ENCODE assay signal across 1 cellular context in genomic region chr14:24817638-24818053, GRCh38.
TF ChIP-seq lines count a peak whose summit lies in the region.

No MANE protein-coding gene starts in this region.

TF ChIP-seq in HepG2, 621 proteins besides CTCF, POLR2A, EP300 and RAD21 (continued from another document and continues in another):
- TF ChIP-seq IKZF5 (CRISPR knock-in tag; IDR thresholded peaks at IDR 0.05) (no peak; the same call in 1 of the 2 replicates), MTF2 (CRISPR knock-in tag; IDR thresholded peaks at IDR 0.05; ENCODE audit: borderline replicate concordance) (no peak; the same call in 1 of the 2 replicates), TP53 (CRISPR knock-in tag; conservative IDR thresholded peaks at IDR 0.05) (no peak), SP1 (IDR thresholded peaks at IDR 0.05) (no peak), SP1 (CRISPR knock-in tag; IDR thresholded peaks at IDR 0.05) (no peak; the same call in 1 of the 2 replicates), HOXD1 (CRISPR knock-in tag; IDR thresholded peaks at IDR 0.05) (no peak), ZFP37 (CRISPR knock-in tag; IDR thresholded peaks at IDR 0.05; ENCODE audit: borderline replicate concordance) (no peak), ZNF17 (CRISPR knock-in tag; IDR thresholded peaks at IDR 0.05) (no peak), NFAT5 (CRISPR knock-in tag; IDR thresholded peaks at IDR 0.05) (no peak), HIVEP1 (CRISPR knock-in tag; IDR thresholded peaks at IDR 0.05) (no peak), SAFB2 (CRISPR knock-in tag; IDR thresholded peaks at IDR 0.05; ENCODE audit: borderline replicate concordance, low read depth) (no peak), DNMT1 (CRISPR knock-in tag; IDR thresholded peaks at IDR 0.05) (peak; percentile 57; the same call in 1 of the 2 replicates), BCL3 (CRISPR knock-in tag; IDR thresholded peaks at IDR 0.05) (peak; percentile 64), HBP1 (CRISPR knock-in tag; IDR thresholded peaks at IDR 0.05; ENCODE audit: low read depth) (peak; percentile 25), IRX3 (CRISPR knock-in tag; IDR thresholded peaks at IDR 0.05; ENCODE audit: borderline replicate concordance, low read depth) (no peak), ZIK1 (CRISPR knock-in tag; IDR thresholded peaks at IDR 0.05; ENCODE audit: borderline replicate concordance, low read depth) (no peak), ZEB1 (IDR thresholded peaks at IDR 0.05; ENCODE audit: insufficient replicate concordance, low read depth) (no peak), FOXA1 (IDR thresholded peaks at IDR 0.05) (no peak), FOXA1 (CRISPR knock-in tag; IDR thresholded peaks at IDR 0.05) (peak; percentile 2; the same call in 1 of the 2 replicates), PBX2 (CRISPR knock-in tag; IDR thresholded peaks at IDR 0.05) (no peak), ZNF841 (CRISPR knock-in tag; IDR thresholded peaks at IDR 0.05; ENCODE audit: borderline replicate concordance) (no peak), NCOA2 (CRISPR knock-in tag; IDR thresholded peaks at IDR 0.05) (no peak), JUN (CRISPR knock-in tag; IDR thresholded peaks at IDR 0.05) (0 out of 2 replicates have a peak, but pooled peaks have one; percentile 45), ZFP36L2 (CRISPR knock-in tag; IDR thresholded peaks at IDR 0.05) (0 out of 2 replicates have a peak, but pooled peaks have one; percentile 47), ZNF292 (CRISPR knock-in tag; IDR thresholded peaks at IDR 0.05; ENCODE audit: borderline replicate concordance, low read depth) (no peak), SOX5 (CRISPR knock-in tag; IDR thresholded peaks at IDR 0.05; ENCODE audit: borderline replicate concordance) (no peak), ZNF230 (CRISPR knock-in tag; IDR thresholded peaks at IDR 0.05) (peak; percentile 20; the same call in 1 of the 2 replicates), HNRNPK (IDR thresholded peaks at IDR 0.05; ENCODE audit: low read depth, low read length, poor library complexity, severe bottlenecking) (no peak), ZNF20 (CRISPR knock-in tag; IDR thresholded peaks at IDR 0.05) (no peak), ATF1 (CRISPR knock-in tag; IDR thresholded peaks at IDR 0.05) (no peak), ZNF615 (CRISPR knock-in tag; IDR thresholded peaks at IDR 0.05; ENCODE audit: borderline replicate concordance) (peak; percentile 54), ZNF788 (CRISPR knock-in tag; IDR thresholded peaks at IDR 0.05; ENCODE audit: borderline replicate concordance) (no peak), JARID2 (CRISPR knock-in tag; IDR thresholded peaks at IDR 0.05; ENCODE audit: insufficient replicate concordance) (peak; percentile 23), SMARCC2 (IDR thresholded peaks at IDR 0.05) (no peak), ZNF569 (CRISPR knock-in tag; IDR thresholded peaks at IDR 0.05; ENCODE audit: borderline replicate concordance) (no peak), ZC3H13 (CRISPR knock-in tag; IDR thresholded peaks at IDR 0.05) (no peak), WIZ (CRISPR knock-in tag; IDR thresholded peaks at IDR 0.05) (0 out of 2 replicates have a peak, but pooled peaks have one; percentile 30), ZNF383 (CRISPR knock-in tag; IDR thresholded peaks at IDR 0.05; ENCODE audit: borderline replicate concordance) (peak; percentile 25; the same call in 1 of the 2 replicates), HINFP (CRISPR knock-in tag; IDR thresholded peaks at IDR 0.05; ENCODE audit: low read depth) (0 out of 2 replicates have a peak, but pooled peaks have one; percentile 25), KAT2B (IDR thresholded peaks at IDR 0.05; ENCODE audit: borderline replicate concordance, low read depth, low read length) (no peak), MTA3 (CRISPR knock-in tag; IDR thresholded peaks at IDR 0.05) (no peak), MAFK (conservative IDR thresholded peaks at IDR 0.05 in 1 of 2, IDR thresholded peaks at IDR 0.05 in 1 of 2; ENCODE audit: low read length in 2 of 2) (no peak), JUND (CRISPR knock-in tag; IDR thresholded peaks at IDR 0.05) (no peak), ZNF101 (CRISPR knock-in tag; IDR thresholded peaks at IDR 0.05; ENCODE audit: borderline replicate concordance, low read depth) (0 out of 2 replicates have a peak, but pooled peaks have one; percentile 29), ZNF10 (CRISPR knock-in tag; IDR thresholded peaks at IDR 0.05; ENCODE audit: borderline replicate concordance, low read depth) (no peak), TBP (CRISPR knock-in tag; IDR thresholded peaks at IDR 0.05) (0 out of 2 replicates have a peak, but pooled peaks have one; percentile 7), HMGA1 (CRISPR knock-in tag; conservative IDR thresholded peaks at IDR 0.05) (no peak), RBFOX2 (IDR thresholded peaks at IDR 0.05; ENCODE audit: low read depth, low read length) (0 out of 2 replicates have a peak, but pooled peaks have one; percentile 10), ZNF781 (CRISPR knock-in tag; IDR thresholded peaks at IDR 0.05; ENCODE audit: borderline replicate concordance, not compliant biosample characterization) (no peak), CCAR2 (optimal IDR thresholded peaks at IDR 0.05; ENCODE audit: low read depth, low read length) (no peak), SNAPC2 (CRISPR knock-in tag; IDR thresholded peaks at IDR 0.05) (no peak; the same call in 1 of the 2 replicates), MAX (IDR thresholded peaks at IDR 0.05) (no peak), ZNF784 (CRISPR knock-in tag; IDR thresholded peaks at IDR 0.05; ENCODE audit: borderline replicate concordance) (no peak; the same call in 1 of the 2 replicates), PHF5A (CRISPR knock-in tag; IDR thresholded peaks at IDR 0.05; ENCODE audit: low read depth, unreplicated experiment) (no peak), ZMYM3 (CRISPR knock-in tag; IDR thresholded peaks at IDR 0.05) (peak; percentile 19)
